ENCODE assay signal across 8 cellular contexts in genomic region chr1:224182057-224182865, GRCh38. TPM values are rescaled to one million over a fixed set of nuclear protein-coding genes. Genes with fewer than 3 reads are reported as not detected.
DNase-seq lines count a peak whose midpoint lies in the region; ATAC-seq and TF ChIP-seq lines count a peak whose summit lies in the region.

No MANE protein-coding gene starts in this region.

- no peak for TF ChIP-seq POLR2A in suprapubic skin (IDR thresholded peaks at IDR 0.05)

- TF ChIP-seq CTCF in Calu3 (IDR thresholded peaks at IDR 0.05; ENCODE audit: unreplicated experiment) (no peak), mesothelial cell of epicardium (IDR thresholded peaks at IDR 0.05; ENCODE audit: unreplicated experiment) (no peak), suprapubic skin (IDR thresholded peaks at IDR 0.05) (no peak)

- no peaks in the 10 kb centered on the region for H3K27me3 ChIP-seq in suprapubic skin

- TF ChIP-seq EP300 in suprapubic skin (IDR thresholded peaks at IDR 0.05), result no peak

- BruUV-seq in Calu3 (replicated peaks; lab: Mats Ljungman, UMichigan), result TSS peak; percentile 89

- peak; percentile 50 for ATAC-seq in GM21360 (IDR thresholded peaks at IDR 0.05; ENCODE audit: unreplicated experiment)
- ATAC-seq in HG03575 (IDR thresholded peaks at IDR 0.05; ENCODE audit: extremely low read depth, insufficient number of reproducible peaks, low FRiP score, unreplicated experiment), result peak; percentile 62

- H3K36me3 Mint-ChIP-seq in Calu3 (ENCODE audit: insufficient read depth, unreplicated experiment), result peaks cover 34% of the 10 kb centered on the region
- H3K36me3 Mint-ChIP-seq in mesothelial cell of epicardium, result peaks cover 3% of the 10 kb centered on the region

- peak overlapping the region; percentile 77 for H3K27ac Mint-ChIP-seq in Calu3 (ENCODE audit: unreplicated experiment)
- peak overlapping the region; percentile 95 for H3K27ac Mint-ChIP-seq in mesothelial cell of epicardium

- intact Hi-C loops in Calu3 (cut with micrococcal nuclease; ENCODE audit: unreplicated experiment), result no loop called here

- H3K27me3 Mint-ChIP-seq in Calu3 (ENCODE audit: unreplicated experiment) (no peaks in the 10 kb centered on the region), mesothelial cell of epicardium (ENCODE audit: low read depth) (no peaks in the 10 kb centered on the region)

- no peaks in the 10 kb centered on the region for H3K9me3 ChIP-seq in suprapubic skin

- WGBS in suprapubic skin, result 35% methylated on average over 22 of the region's 22 CpGs

- H3K4me1 ChIP-seq in suprapubic skin, result peaks cover 45% of the 10 kb centered on the region

- H3K9me3 Mint-ChIP-seq in Calu3 (ENCODE audit: low read depth, unreplicated experiment), result no peaks in the 10 kb centered on the region
- H3K9me3 Mint-ChIP-seq in mesothelial cell of epicardium, result no peaks in the 10 kb centered on the region

- CTCF ChIA-PET in Calu3 (lab: Charles Lee), result interaction anchor here (0.6 to 1.2 kb wide), 5 partner anchors 12 to 304 kb away, joined by 3 to 6 read pairs (median 5); no protein-coding TSS in a partner anchor

- H3K4me1 Mint-ChIP-seq in Calu3 (ENCODE audit: low read depth, unreplicated experiment) (peaks cover 19% of the 10 kb centered on the region), mesothelial cell of epicardium (peaks cover 34% of the 10 kb centered on the region)

- H3K4me3 Mint-ChIP-seq in Calu3 (ENCODE audit: low read depth, unreplicated experiment) (peak overlapping the region; percentile 88), mesothelial cell of epicardium (peak overlapping the region; percentile 81)

- peak; percentile 16 for DNase-seq in Calu3
- peak; percentile 45 for DNase-seq in T-helper 22 cell (ENCODE audit: low read depth)
- DNase-seq in central memory CD4-positive, alpha-beta T cell, result peak; percentile 88
- DNase-seq in mesothelial cell of epicardium (ENCODE audit: low spot score in 2 of 2, unreplicated experiment in 2 of 2), result no peak
- DNase-seq in suprapubic skin (ENCODE audit: low spot score in 2 of 2), result peak in 1 of 2 donors; percentile 62
- no peak for DNase-seq in NCI-H524 treated with DMSO at 0.1 percent for 48 hours (lab: John Stamatoyannopoulos, UW)

- no peaks in the 10 kb centered on the region for H3K36me3 ChIP-seq in suprapubic skin

- peak overlapping the region; percentile 98 for H3K27ac ChIP-seq in suprapubic skin

- peak overlapping the region; percentile 99 for H3K4me3 ChIP-seq in suprapubic skin

RNA-seq across cellular contexts. Expression of gene DEGS1, which starts 0.8 kb away (rescaled TPM):
- total RNA-seq in Calu3 (2022), result 58.1 and 72.5 TPM in 2 replicates
- 53.9 to 55.6 TPM (median 55.4 TPM) in 3 replicates for total RNA-seq in mesothelial cell of epicardium
- total RNA-seq in suprapubic skin, result 100 to 1,000 TPM; 363 to 847 (median 705) TPM

Comparison
In these comparisons a context has a peak if more than half of its experiments do, and no peak if none do; other contexts are left out.
1. DNase-seq: peak in Calu3 (single experiment), T-helper 22 cell (single experiment) and central memory CD4-positive, alpha-beta T cell (single experiment); none in mesothelial cell of epicardium (0 of 2) and NCI-H524 treated with DMSO at 0.1 percent for 48 hours (single experiment).